31 cellular contexts compared by ENCODE assay signal in the genomic region with DNA sequence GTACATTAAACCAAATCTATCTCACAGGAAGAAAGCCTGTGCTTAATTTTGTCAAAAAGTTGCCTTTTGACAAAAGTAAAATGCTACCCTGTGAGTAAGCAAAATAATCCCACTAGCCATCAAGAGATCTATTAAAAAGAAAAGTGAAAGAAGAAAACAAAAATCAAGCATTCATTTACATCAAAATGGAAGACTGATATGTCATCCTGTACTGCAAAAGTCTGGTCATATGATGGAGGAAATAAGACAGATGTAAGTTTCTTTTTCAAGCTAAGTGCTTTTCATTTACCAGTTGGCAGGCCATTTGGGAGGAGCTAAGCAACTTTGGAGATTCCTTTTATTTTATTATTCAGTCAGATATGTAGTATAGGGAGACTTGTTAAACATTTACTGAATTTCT.
DNase-seq lines count a peak whose midpoint lies in the region; ATAC-seq and TF ChIP-seq lines count a peak whose summit lies in the region.
"Had no signal": no experiment of that assay in that cellular context is flagged by ENCODE, and none has a peak within 500 bp of the region (broad histone marks: within the 10 kb centered on the region; RNA-seq: fewer than 3 reads in every experiment).

No MANE protein-coding gene starts in this region.

- TF ChIP-seq CTCF in GM13977 (IDR thresholded peaks at IDR 0.05; ENCODE audit: extremely low read depth, insufficient read depth, missing control alignments) (no peak), OCI-LY1 (IDR thresholded peaks at IDR 0.05; ENCODE audit: low read length) (no peak), spleen (IDR thresholded peaks at IDR 0.05 in 8 of 11, conservative IDR thresholded peaks at IDR 0.05 in 3 of 11) (no peak)

- H3K4me1 ChIP-seq in OCI-LY1 (ENCODE audit: insufficient read depth, low read length, severe bottlenecking) (peaks cover 13% of the 10 kb centered on the region), spleen (no peaks in the 10 kb centered on the region)
- H3K4me1 ChIP-seq: esophagus muscularis mucosa, SJCRH30, upper lobe of left lung had no signal

- no peak overlapping the region for H3K9ac ChIP-seq in OCI-LY1 (ENCODE audit: low read length)

- H3K27ac ChIP-seq in OCI-LY1 (ENCODE audit: low read depth, low read length, poor library complexity, severe bottlenecking) = no peak overlapping the region
- H3K27ac ChIP-seq in caudate nucleus (ENCODE audit: low read depth, low read length) = no peak overlapping the region
- H3K27ac ChIP-seq in spleen = no peak overlapping the region
- H3K27ac ChIP-seq: esophagus muscularis mucosa, SJCRH30, upper lobe of left lung, WERI-Rb-1 had no signal

- DNase-seq in GM13977 (ENCODE audit: low spot score) = peak; percentile 33
- no peak for DNase-seq in NCI-H2081 (lab: John Stamatoyannopoulos, UW)
- no peak for DNase-seq in caudate nucleus (lab: John Stamatoyannopoulos, UW)
- no peak for DNase-seq in activated naive CD4-positive, alpha-beta T cell treated with Interleukin-2 at 50 U/mL for 16 hours
- no peak for DNase-seq in spleen
- DNase-seq: activated CD4-positive, alpha-beta T cell treated with anti-CD3 and anti-CD28 coated beads for 4 hours; activated naive CD4-positive, alpha-beta T cell treated with anti-CD3 and anti-CD28 coated beads, Interleukin-2, amount 50 U/mL, for 16 hours; amniotic stem cell; CD4-positive, CD25-positive, alpha-beta regulatory T cell; cerebellar nuclear complex; dermis blood vessel endothelial cell; DMS79 treated with DMSO at 0.1 percent for 48 hours; foreskin fibroblast; H7; mammary epithelial cell; MV-4-11; NCI-H1436 treated with DMSO at 0.1 percent for 48 hours; NCI-H226; NCI-H69; SJCRH30; stimulated activated naive B cell treated with anti-CD40 and anti-IgM and Interleukin-4, amounts not matched to agents 10 μg/mL and 1 μg/mL and 100 μg/mL, for 72 hours; substantia nigra; T1000; upper lobe of left lung; WERI-Rb-1 had no signal

- H3F3A ChIP-seq in OCI-LY1 (ENCODE audit: insufficient read depth, low read length) = no peaks in the 10 kb centered on the region

- no peak overlapping the region for H3K4me2 ChIP-seq in OCI-LY1 (ENCODE audit: low read length)

- H3K79me2 ChIP-seq in OCI-LY1 (ENCODE audit: insufficient read depth, low read length) = no peaks in the 10 kb centered on the region

- ATAC-seq in HG02571 (IDR thresholded peaks at IDR 0.05; ENCODE audit: unreplicated experiment) (peak; percentile 41), HG03039 (IDR thresholded peaks at IDR 0.05; ENCODE audit: unreplicated experiment) (peak; percentile 51)
- ATAC-seq: activated T-helper 17 cell treated with anti-CD3 and anti-CD28 coated beads, Interleukin-2, amount 50 U/mL, for 72 hours; natural killer cell treated with Interleukin-12 subunit alpha and Interleukin-12 subunit beta and Interleukin-15 and Interleukin-18, amount 100 ng/mL, for 72 hours; stimulated activated naive B cell treated with anti-CD40 and anti-IgM and Interleukin-4, amounts not matched to agents 10 μg/mL and 1 μg/mL and 100 μg/mL, for 72 hours had no signal

- in situ Hi-C loops in GM13977 (cut with MboI; ENCODE audit: low pct_unique_long_range_greater_than_20kb, low sequenced_read_pairs, unreplicated experiment) = no loop called here

- H3K27me3 ChIP-seq in OCI-LY1 (ENCODE audit: insufficient read depth, low read length) = no peaks in the 10 kb centered on the region
- no peaks in the 10 kb centered on the region for H3K27me3 ChIP-seq in spleen (replicated peaks in 1 of 7)
- H3K27me3 ChIP-seq: esophagus muscularis mucosa, SJCRH30, upper lobe of left lung had no signal

- H3K9me2 ChIP-seq in OCI-LY1 (ENCODE audit: low read depth, low read length) = no peaks in the 10 kb centered on the region

- intact Hi-C loops in spleen (cut with DNase I; ENCODE audit: low total_unique reads) = no loop called here

- H2AFZ ChIP-seq in OCI-LY1 (ENCODE audit: low read length) = peak overlapping the region; percentile 89; the same call in 1 of the 2 replicates

- no peaks in the 10 kb centered on the region for H3K36me3 ChIP-seq in OCI-LY1 (ENCODE audit: insufficient read depth, low read length)
- H3K36me3 ChIP-seq in spleen = no peaks in the 10 kb centered on the region
- H3K36me3 ChIP-seq: esophagus muscularis mucosa, SJCRH30, upper lobe of left lung, WERI-Rb-1 had no signal

- H3K9me3 ChIP-seq in OCI-LY1 (ENCODE audit: low read length) (no peaks in the 10 kb centered on the region), spleen (peaks cover 0 to 29% (median 9%) of the 10 kb centered on the region in 8 donors)
- H3K9me3 ChIP-seq: SJCRH30 had no signal

- H4K20me1 ChIP-seq in OCI-LY1 (ENCODE audit: insufficient read depth, low read length) = no peaks in the 10 kb centered on the region

- TF ChIP-seq POLR2A in spleen (IDR thresholded peaks at IDR 0.05) = no peak

- H3K4me3 ChIP-seq in OCI-LY1 (ENCODE audit: low read depth, low read length, poor library complexity, severe bottlenecking) (no peak overlapping the region), spleen (no peak overlapping the region)
- H3K4me3 ChIP-seq: esophagus muscularis mucosa, SJCRH30, upper lobe of left lung had no signal
